ENCODE assay signal across 2 cellular contexts in the genomic region with DNA sequence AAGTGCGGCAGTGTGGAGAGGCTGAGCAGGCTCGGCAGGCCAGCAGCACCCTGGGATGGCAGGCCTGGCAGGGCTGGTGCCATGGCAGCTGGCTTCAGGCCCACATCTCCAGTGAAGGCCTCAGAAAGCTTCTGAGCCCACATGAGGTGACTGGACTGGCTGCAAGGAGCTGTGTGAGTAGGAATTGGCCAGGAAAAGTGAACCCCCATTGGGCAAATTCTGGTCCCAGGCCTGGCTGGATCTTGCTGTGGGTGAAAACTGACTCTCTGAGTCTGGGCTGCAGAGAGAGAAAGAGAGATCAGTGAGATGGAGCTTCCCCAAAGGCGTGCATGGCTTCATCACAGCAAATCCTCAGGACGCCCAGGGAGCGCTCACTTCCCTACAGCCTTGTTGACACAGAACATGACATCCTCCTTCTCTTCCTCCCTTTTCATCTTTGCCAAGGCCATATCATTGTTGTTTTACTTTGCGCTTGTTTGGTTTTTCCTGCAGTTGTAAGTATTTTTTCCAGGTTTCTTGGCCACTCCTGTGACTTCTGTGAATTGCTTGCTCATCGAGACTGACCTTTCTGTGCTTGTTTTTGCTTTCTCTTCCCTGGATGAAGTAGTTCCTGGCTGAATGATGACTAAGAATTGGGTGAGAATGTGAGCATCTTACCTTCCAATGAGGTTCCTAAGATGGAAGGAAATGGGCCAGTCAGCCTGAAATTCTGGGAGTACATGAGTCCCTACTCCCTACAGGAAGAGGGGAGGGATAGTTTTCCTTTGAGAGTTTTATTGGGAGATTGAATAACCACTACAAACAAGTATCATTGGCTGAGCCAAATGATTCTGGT.
TF ChIP-seq lines count a peak whose summit lies in the region.

No MANE protein-coding gene starts in this region.

TF ChIP-seq in H1, 55 proteins besides CTCF, POLR2A, EP300 and RAD21:
- no peak for TF ChIP-seq CBX5 (IDR thresholded peaks at IDR 0.05; ENCODE audit: low read depth, low read length)
- no peak for TF ChIP-seq SP1 (IDR thresholded peaks at IDR 0.05; ENCODE audit: low read depth, low read length)
- no peak for TF ChIP-seq PHF8 (conservative IDR thresholded peaks at IDR 0.05; ENCODE audit: low read depth, low read length)
- no peak for TF ChIP-seq POLR2AphosphoS5 (IDR thresholded peaks at IDR 0.05; ENCODE audit: low read depth, low read length)
- TF ChIP-seq RXRA (IDR thresholded peaks at IDR 0.05; ENCODE audit: insufficient read depth, low read depth, low read length) = no peak
- TF ChIP-seq JUN (IDR thresholded peaks at IDR 0.05; ENCODE audit: low read depth, low read length) = no peak
- TF ChIP-seq CHD2 (IDR thresholded peaks at IDR 0.05; ENCODE audit: low read length) = no peak

TF ChIP-seq in SK-N-SH, 30 proteins besides CTCF, POLR2A, EP300 and RAD21:
- no peak for TF ChIP-seq NFIC (IDR thresholded peaks at IDR 0.05; ENCODE audit: borderline replicate concordance)
- TF ChIP-seq, protein P1, sequence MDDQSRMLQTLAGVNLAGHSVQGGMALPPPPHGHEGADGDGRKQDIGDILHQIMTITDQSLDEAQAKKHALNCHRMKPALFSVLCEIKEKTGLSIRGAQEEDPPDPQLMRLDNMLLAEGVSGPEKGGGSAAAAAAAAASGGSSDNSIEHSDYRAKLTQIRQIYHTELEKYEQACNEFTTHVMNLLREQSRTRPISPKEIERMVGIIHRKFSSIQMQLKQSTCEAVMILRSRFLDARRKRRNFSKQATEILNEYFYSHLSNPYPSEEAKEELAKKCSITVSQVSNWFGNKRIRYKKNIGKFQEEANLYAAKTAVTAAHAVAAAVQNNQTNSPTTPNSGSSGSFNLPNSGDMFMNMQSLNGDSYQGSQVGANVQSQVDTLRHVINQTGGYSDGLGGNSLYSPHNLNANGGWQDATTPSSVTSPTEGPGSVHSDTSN (IDR thresholded peaks at IDR 0.05) = no peak
- TF ChIP-seq SIN3A (IDR thresholded peaks at IDR 0.05; ENCODE audit: borderline replicate concordance, low read depth, low read length) = no peak
- TF ChIP-seq POLR2AphosphoS5 (IDR thresholded peaks at IDR 0.05; ENCODE audit: low read depth, low read length) = no peak
- no peak for TF ChIP-seq SMC3 (IDR thresholded peaks at IDR 0.05; ENCODE audit: low read depth, low read length)
- no peak for TF ChIP-seq FOSL2 (IDR thresholded peaks at IDR 0.05; ENCODE audit: borderline replicate concordance, low read depth)
- no peak for TF ChIP-seq GATA2 (CRISPR knock-in tag; IDR thresholded peaks at IDR 0.05)
- TF ChIP-seq RFX5 (IDR thresholded peaks at IDR 0.05; ENCODE audit: low read length) = no peak
- TF ChIP-seq RCOR1 (IDR thresholded peaks at IDR 0.05; ENCODE audit: low read length) = no peak
- no peak for TF ChIP-seq FOXJ3 (CRISPR knock-in tag; IDR thresholded peaks at IDR 0.05)
- TF ChIP-seq, protein P2, sequence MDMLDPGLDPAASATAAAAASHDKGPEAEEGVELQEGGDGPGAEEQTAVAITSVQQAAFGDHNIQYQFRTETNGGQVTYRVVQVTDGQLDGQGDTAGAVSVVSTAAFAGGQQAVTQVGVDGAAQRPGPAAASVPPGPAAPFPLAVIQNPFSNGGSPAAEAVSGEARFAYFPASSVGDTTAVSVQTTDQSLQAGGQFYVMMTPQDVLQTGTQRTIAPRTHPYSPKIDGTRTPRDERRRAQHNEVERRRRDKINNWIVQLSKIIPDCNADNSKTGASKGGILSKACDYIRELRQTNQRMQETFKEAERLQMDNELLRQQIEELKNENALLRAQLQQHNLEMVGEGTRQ (IDR thresholded peaks at IDR 0.05; ENCODE audit: borderline replicate concordance, low read depth, low read length) = no peak
- TF ChIP-seq, protein P3, sequence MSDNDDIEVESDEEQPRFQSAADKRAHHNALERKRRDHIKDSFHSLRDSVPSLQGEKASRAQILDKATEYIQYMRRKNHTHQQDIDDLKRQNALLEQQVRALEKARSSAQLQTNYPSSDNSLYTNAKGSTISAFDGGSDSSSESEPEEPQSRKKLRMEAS (IDR thresholded peaks at IDR 0.05; ENCODE audit: low read depth) = no peak
- TF ChIP-seq TEAD4 (IDR thresholded peaks at IDR 0.05; ENCODE audit: borderline replicate concordance, insufficient read depth) = no peak
- no peak for TF ChIP-seq CHD2 (IDR thresholded peaks at IDR 0.05; ENCODE audit: low read length, partially characterized antibody)
